1 cellular context compared by ENCODE assay signal in genomic region chrX:46836701-46837542, GRCh38.
A peak's percentile ranks its signal among the peaks of the same experiment; 100 is the strongest.
TF ChIP-seq lines count a peak whose summit lies in the region.

Gene RP2, plus strand, starts transcription at chrX:46837043. Its CDS starts 58 bp downstream, at chrX:46837101.

TF ChIP-seq in HepG2, 621 proteins besides CTCF, POLR2A, EP300 and RAD21 (continued from another document and continues in another):
- TF ChIP-seq ZFP91 (CRISPR knock-in tag; IDR thresholded peaks at IDR 0.05; ENCODE audit: borderline replicate concordance) (peak; percentile 57; the same call in 1 of the 2 replicates), ATF7-NPFF (CRISPR knock-in tag; IDR thresholded peaks at IDR 0.05; ENCODE audit: low read depth) (no peak), ZNF260 (CRISPR knock-in tag; IDR thresholded peaks at IDR 0.05; ENCODE audit: borderline replicate concordance, low read depth) (no peak), ZBTB37 (CRISPR knock-in tag; IDR thresholded peaks at IDR 0.05) (no peak), SNRNP70 (IDR thresholded peaks at IDR 0.05; ENCODE audit: low read depth, low read length) (no peak), CEBPB (IDR thresholded peaks at IDR 0.05; ENCODE audit: borderline replicate concordance, low read depth, low read length) (0 out of 2 replicates have a peak, but pooled peaks have one; percentile 41), DPF2 (CRISPR knock-in tag; IDR thresholded peaks at IDR 0.05; ENCODE audit: borderline replicate concordance, low read depth) (no peak), TRIM24 (CRISPR knock-in tag; IDR thresholded peaks at IDR 0.05) (no peak), PHF20 (CRISPR knock-in tag; IDR thresholded peaks at IDR 0.05) (peak; percentile 60; the same call in 1 of the 2 replicates), ZNF264 (CRISPR knock-in tag; IDR thresholded peaks at IDR 0.05) (no peak), NR2F2 (IDR thresholded peaks at IDR 0.05; ENCODE audit: borderline replicate concordance, low read depth) (no peak), ZBTB10 (CRISPR knock-in tag; IDR thresholded peaks at IDR 0.05; ENCODE audit: borderline replicate concordance) (0 out of 2 replicates have a peak, but pooled peaks have one; percentile 16), BORCS8-MEF2B (CRISPR knock-in tag; IDR thresholded peaks at IDR 0.05) (peak; percentile 65; the same call in 1 of the 2 replicates), ZBTB8A (CRISPR knock-in tag; IDR thresholded peaks at IDR 0.05; ENCODE audit: borderline replicate concordance, low read depth) (no peak), RBFOX2 (IDR thresholded peaks at IDR 0.05; ENCODE audit: low read depth, low read length) (peak; percentile 74), TBP (CRISPR knock-in tag; IDR thresholded peaks at IDR 0.05) (no peak), HOXA3 (CRISPR knock-in tag; IDR thresholded peaks at IDR 0.05) (no peak; the same call in 1 of the 2 replicates), GTF2F1 (IDR thresholded peaks at IDR 0.05; ENCODE audit: low read length) (no peak), MTA1 (CRISPR knock-in tag; IDR thresholded peaks at IDR 0.05; ENCODE audit: borderline replicate concordance) (peak; percentile 57; the same call in 1 of the 2 replicates), FOXC1 (CRISPR knock-in tag; IDR thresholded peaks at IDR 0.05; ENCODE audit: borderline replicate concordance) (no peak), KDM2A (CRISPR knock-in tag; IDR thresholded peaks at IDR 0.05; ENCODE audit: borderline replicate concordance, low read depth) (peak; percentile 38; the same call in 1 of the 2 replicates), ZFP37 (CRISPR knock-in tag; IDR thresholded peaks at IDR 0.05; ENCODE audit: borderline replicate concordance) (no peak), RAD51 (IDR thresholded peaks at IDR 0.05; ENCODE audit: borderline replicate concordance) (no peak), ZNF761 (CRISPR knock-in tag; conservative IDR thresholded peaks at IDR 0.05) (no peak), ARID4A (CRISPR knock-in tag; IDR thresholded peaks at IDR 0.05; ENCODE audit: borderline replicate concordance) (peak; percentile 85), ESRRA (CRISPR knock-in tag; IDR thresholded peaks at IDR 0.05; ENCODE audit: low read depth) (no peak), SNAI1 (CRISPR knock-in tag; IDR thresholded peaks at IDR 0.05; ENCODE audit: borderline replicate concordance) (peak; percentile 32; the same call in 1 of the 2 replicates), ZNF570 (CRISPR knock-in tag; IDR thresholded peaks at IDR 0.05; ENCODE audit: borderline replicate concordance) (no peak), CCAR2 (optimal IDR thresholded peaks at IDR 0.05; ENCODE audit: low read depth, low read length) (no peak), SSRP1 (CRISPR knock-in tag; IDR thresholded peaks at IDR 0.05) (no peak), TAF1 (CRISPR knock-in tag; IDR thresholded peaks at IDR 0.05) (peak; percentile 79), ZNF441 (CRISPR knock-in tag; IDR thresholded peaks at IDR 0.05; ENCODE audit: borderline replicate concordance) (no peak; the same call in 1 of the 2 replicates), ZNF713 (CRISPR knock-in tag; IDR thresholded peaks at IDR 0.05) (no peak), CHD2 (IDR thresholded peaks at IDR 0.05; ENCODE audit: low read depth, low read length) (no peak), ZNF407 (CRISPR knock-in tag; IDR thresholded peaks at IDR 0.05; ENCODE audit: not compliant biosample characterization) (no peak), GABPB1 (CRISPR knock-in tag; IDR thresholded peaks at IDR 0.05) (peak; percentile 69), TRAFD1 (CRISPR knock-in tag; IDR thresholded peaks at IDR 0.05; ENCODE audit: borderline replicate concordance) (no peak)
